In genomic region chr21:42745511-42746239, GRCh38 we compare ENCODE assay signal across 15 cellular contexts.
DNase-seq lines count a peak whose midpoint lies in the region; TF ChIP-seq lines count a peak whose summit lies in the region.
"Had no signal": no experiment of that assay in that cellular context is flagged by ENCODE, and none has a peak within 500 bp of the region (broad histone marks: within the 10 kb centered on the region; RNA-seq: fewer than 3 reads in every experiment).

No MANE protein-coding gene starts in this region.

- H3K4me3 ChIP-seq in dorsolateral prefrontal cortex (no peak overlapping the region), spleen (peak overlapping the region in 1 of 8 donors; percentile 63)
- H3K4me3 ChIP-seq: HAP-1, pancreas had no signal

- H3K27me3 Mint-ChIP-seq in activated CD4-positive, alpha-beta memory T cell treated with anti-CD3 and anti-CD28 coated beads, Interleukin-2, amount 10 ng/mL, durations not matched to agents 7 days and 5 days, result peaks cover 2% of the 10 kb centered on the region
- no peaks in the 10 kb centered on the region for H3K27me3 Mint-ChIP-seq in activated CD4-positive, alpha-beta memory T cell treated with anti-CD3 and anti-CD28 coated beads for 36 hours

- TF ChIP-seq CTCF in dorsolateral prefrontal cortex (IDR thresholded peaks at IDR 0.05 in 54 of 56, conservative IDR thresholded peaks at IDR 0.05 in 2 of 56; ENCODE audit: low read depth in 1 of 56, partially characterized antibody in 56 of 56) (no peak), spleen (IDR thresholded peaks at IDR 0.05 in 8 of 11, conservative IDR thresholded peaks at IDR 0.05 in 3 of 11) (no peak)

- 76 to 81% (median 80%) methylated on average over 20 to 22 of the region's 22 CpGs for WGBS in spleen, 5 donors

- no peaks in the 10 kb centered on the region for H3K36me3 Mint-ChIP-seq in activated CD4-positive, alpha-beta memory T cell treated with anti-CD3 and anti-CD28 coated beads, Interleukin-2, amount 10 ng/mL, durations not matched to agents 7 days and 5 days (ENCODE audit: low read depth)
- no peaks in the 10 kb centered on the region for H3K36me3 Mint-ChIP-seq in activated CD4-positive, alpha-beta memory T cell treated with anti-CD3 and anti-CD28 coated beads for 36 hours

- peak overlapping the region in 30 of 59 donors; percentile 4 to 82 (median 58) for H3K27ac ChIP-seq in dorsolateral prefrontal cortex
- H3K27ac ChIP-seq in spleen, result peak overlapping the region in 4 of 8 donors; percentile 78 to 92 (median 88)

- no peak for TF ChIP-seq POLR2A in spleen (IDR thresholded peaks at IDR 0.05)

- CTCF ChIA-PET in activated CD4-positive, alpha-beta memory T cell treated with anti-CD3 and anti-CD28 coated beads, Interleukin-2, amount 10 ng/mL, durations not matched to agents 7 days and 5 days (lab: Charles Lee), result interaction anchor here (1.1 kb wide), 1 partner anchor 11 kb away, joined by 3 read pairs; no protein-coding TSS in a partner anchor
- CTCF ChIA-PET in activated CD4-positive, alpha-beta memory T cell treated with anti-CD3 and anti-CD28 coated beads for 36 hours (lab: Charles Lee), result no interaction called here

- POLR2A ChIA-PET in activated CD4-positive, alpha-beta memory T cell treated with anti-CD3 and anti-CD28 coated beads, Interleukin-2, amount 10 ng/mL, durations not matched to agents 7 days and 5 days (lab: Charles Lee), result interaction anchor here (1.1 to 2.2 kb wide), 2 partner anchors 10 to 38 kb away, joined by 4 to 11 read pairs; no protein-coding TSS in a partner anchor
- POLR2A ChIA-PET in activated CD4-positive, alpha-beta memory T cell treated with anti-CD3 and anti-CD28 coated beads for 36 hours (lab: Charles Lee), result no interaction called here

- intact Hi-C loops in activated CD4-positive, alpha-beta memory T cell treated with anti-CD3 and anti-CD28 coated beads for 36 hours (cut with micrococcal nuclease), result no loop called here
- intact Hi-C loops in dorsolateral prefrontal cortex (cut with DNase I), result loop anchor here in 1 of 2 donors (10.0 kb wide), 1 partner anchor 91 kb away; the partner anchor contains the start of gene PDE9A
- intact Hi-C loops in spleen (cut with DNase I; ENCODE audit: low total_unique reads), result no loop called here

- no peak overlapping the region for H3K4me3 Mint-ChIP-seq in activated CD4-positive, alpha-beta memory T cell treated with anti-CD3 and anti-CD28 coated beads, Interleukin-2, amount 10 ng/mL, durations not matched to agents 7 days and 5 days
- H3K4me3 Mint-ChIP-seq in activated CD4-positive, alpha-beta memory T cell treated with anti-CD3 and anti-CD28 coated beads for 36 hours, result no peak overlapping the region

- no peaks in the 10 kb centered on the region for H3K27me3 ChIP-seq in dorsolateral prefrontal cortex
- peaks cover 0 to 4% (median 0%) of the 10 kb centered on the region in 7 donors for H3K27me3 ChIP-seq in spleen (replicated peaks in 1 of 7)
- H3K27me3 ChIP-seq: pancreas had no signal

- peak overlapping the region; percentile 49 for H3K27ac Mint-ChIP-seq in activated CD4-positive, alpha-beta memory T cell treated with anti-CD3 and anti-CD28 coated beads, Interleukin-2, amount 10 ng/mL, durations not matched to agents 7 days and 5 days
- H3K27ac Mint-ChIP-seq in activated CD4-positive, alpha-beta memory T cell treated with anti-CD3 and anti-CD28 coated beads for 36 hours, result no peak overlapping the region

- DNase-seq in activated CD4-positive, alpha-beta memory T cell treated with anti-CD3 and anti-CD28 coated beads, Interleukin-2, amount 10 ng/mL, durations not matched to agents 7 days and 5 days, result no peak
- no peak for DNase-seq in activated CD4-positive, alpha-beta memory T cell treated with anti-CD3 and anti-CD28 coated beads for 36 hours
- DNase-seq in GDM1 (lab: John Stamatoyannopoulos, UW) (peak; percentile 32), dorsolateral prefrontal cortex (peak in 1 of 10 donors; percentile 36), spleen (peak; percentile 78), occipital lobe (lab: John Stamatoyannopoulos, UW) (no peak), NCI-H2227 (lab: John Stamatoyannopoulos, UW; ENCODE audit: unreplicated experiment) (no peak), OCI-M1 (lab: John Stamatoyannopoulos, UW) (no peak)
- DNase-seq: DMS 273 treated with DMSO at 0.1 percent for 48 hours, KBM-7, mesendoderm, NCI-H1436, NCI-H524 treated with DMSO at 0.1 percent for 48 hours had no signal

- peaks cover 0 to 27% (median 0%) of the 10 kb centered on the region in 6 donors for H3K36me3 ChIP-seq in spleen
- H3K36me3 ChIP-seq: HAP-1, pancreas had no signal

- H3K4me1 ChIP-seq in spleen, result peaks cover 0 to 35% (median 19%) of the 10 kb centered on the region in 6 donors

- no peaks in the 10 kb centered on the region for H3K9me3 ChIP-seq in spleen
- H3K9me3 ChIP-seq: HAP-1, pancreas had no signal

- H3K9me3 Mint-ChIP-seq in activated CD4-positive, alpha-beta memory T cell treated with anti-CD3 and anti-CD28 coated beads, Interleukin-2, amount 10 ng/mL, durations not matched to agents 7 days and 5 days, result no peaks in the 10 kb centered on the region
- H3K9me3 Mint-ChIP-seq in activated CD4-positive, alpha-beta memory T cell treated with anti-CD3 and anti-CD28 coated beads for 36 hours, result no peaks in the 10 kb centered on the region

- H3K4me1 Mint-ChIP-seq in activated CD4-positive, alpha-beta memory T cell treated with anti-CD3 and anti-CD28 coated beads, Interleukin-2, amount 10 ng/mL, durations not matched to agents 7 days and 5 days, result peaks cover 26% of the 10 kb centered on the region
- peaks cover 16% of the 10 kb centered on the region for H3K4me1 Mint-ChIP-seq in activated CD4-positive, alpha-beta memory T cell treated with anti-CD3 and anti-CD28 coated beads for 36 hours (ENCODE audit: low read depth)

Comparison
In these comparisons a context has a peak if more than half of its experiments do, and no peak if none do; other contexts are left out.
1. DNase-seq: peak in GDM1 (single experiment) and spleen (single experiment); none in activated CD4-positive, alpha-beta memory T cell treated with anti-CD3 and anti-CD28 coated beads, Interleukin-2, amount 10 ng/mL, durations not matched to agents 7 days and 5 days (single experiment), activated CD4-positive, alpha-beta memory T cell treated with anti-CD3 and anti-CD28 coated beads for 36 hours (single experiment), occipital lobe (single experiment), NCI-H2227 (single experiment) and OCI-M1 (single experiment).